In the genomic region with DNA sequence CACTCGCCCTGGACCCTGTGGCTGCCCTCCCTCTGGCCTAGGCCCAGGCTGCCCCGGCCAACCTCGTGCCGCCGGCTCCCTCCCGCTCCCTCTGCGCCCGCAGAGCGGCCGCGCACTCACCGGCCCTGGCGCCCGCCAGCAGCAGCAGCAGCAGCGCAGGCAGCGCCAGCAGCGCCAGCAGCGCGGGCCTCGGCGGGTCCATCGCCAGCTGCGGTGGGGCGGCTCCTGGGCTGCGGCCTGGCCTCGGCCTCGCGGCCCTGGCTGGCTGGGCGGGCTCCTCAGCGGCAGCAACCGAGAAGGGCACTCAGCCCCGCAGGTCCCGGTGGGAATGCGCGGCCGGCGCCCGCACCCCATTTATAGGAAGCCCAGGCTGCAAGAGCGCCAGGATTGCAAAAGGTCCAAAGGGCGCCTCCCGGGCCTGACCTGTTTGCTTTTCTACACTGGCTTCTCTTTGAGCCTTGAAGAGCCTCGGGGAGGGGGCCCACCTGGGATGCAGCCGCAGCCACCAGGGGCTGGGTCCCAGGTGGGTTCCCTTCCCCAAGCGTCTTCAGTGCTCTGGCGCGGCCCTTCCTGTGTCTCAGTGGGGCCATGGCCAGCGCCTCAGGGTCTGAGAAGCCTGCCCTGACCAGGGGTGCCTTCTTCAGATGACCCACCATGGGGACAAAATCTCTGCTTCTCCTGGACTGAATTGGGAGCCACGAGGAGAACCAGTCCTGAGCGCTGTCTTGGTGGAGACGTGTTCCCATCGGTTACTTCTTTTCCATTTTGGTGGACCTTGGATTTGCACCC, we compare ENCODE assay signal across 10 cellular contexts. TPM values are rescaled to one million over a fixed set of nuclear protein-coding genes. Genes with fewer than 3 reads are reported as not detected.
DNase-seq lines count a peak whose midpoint lies in the region; ATAC-seq, FAIRE-seq and TF ChIP-seq lines count a peak whose summit lies in the region.
"Had no signal": no experiment of that assay in that cellular context is flagged by ENCODE, and none has a peak within 500 bp of the region (broad histone marks: within the 10 kb centered on the region; RNA-seq: fewer than 3 reads in every experiment).

A gene with protein sequence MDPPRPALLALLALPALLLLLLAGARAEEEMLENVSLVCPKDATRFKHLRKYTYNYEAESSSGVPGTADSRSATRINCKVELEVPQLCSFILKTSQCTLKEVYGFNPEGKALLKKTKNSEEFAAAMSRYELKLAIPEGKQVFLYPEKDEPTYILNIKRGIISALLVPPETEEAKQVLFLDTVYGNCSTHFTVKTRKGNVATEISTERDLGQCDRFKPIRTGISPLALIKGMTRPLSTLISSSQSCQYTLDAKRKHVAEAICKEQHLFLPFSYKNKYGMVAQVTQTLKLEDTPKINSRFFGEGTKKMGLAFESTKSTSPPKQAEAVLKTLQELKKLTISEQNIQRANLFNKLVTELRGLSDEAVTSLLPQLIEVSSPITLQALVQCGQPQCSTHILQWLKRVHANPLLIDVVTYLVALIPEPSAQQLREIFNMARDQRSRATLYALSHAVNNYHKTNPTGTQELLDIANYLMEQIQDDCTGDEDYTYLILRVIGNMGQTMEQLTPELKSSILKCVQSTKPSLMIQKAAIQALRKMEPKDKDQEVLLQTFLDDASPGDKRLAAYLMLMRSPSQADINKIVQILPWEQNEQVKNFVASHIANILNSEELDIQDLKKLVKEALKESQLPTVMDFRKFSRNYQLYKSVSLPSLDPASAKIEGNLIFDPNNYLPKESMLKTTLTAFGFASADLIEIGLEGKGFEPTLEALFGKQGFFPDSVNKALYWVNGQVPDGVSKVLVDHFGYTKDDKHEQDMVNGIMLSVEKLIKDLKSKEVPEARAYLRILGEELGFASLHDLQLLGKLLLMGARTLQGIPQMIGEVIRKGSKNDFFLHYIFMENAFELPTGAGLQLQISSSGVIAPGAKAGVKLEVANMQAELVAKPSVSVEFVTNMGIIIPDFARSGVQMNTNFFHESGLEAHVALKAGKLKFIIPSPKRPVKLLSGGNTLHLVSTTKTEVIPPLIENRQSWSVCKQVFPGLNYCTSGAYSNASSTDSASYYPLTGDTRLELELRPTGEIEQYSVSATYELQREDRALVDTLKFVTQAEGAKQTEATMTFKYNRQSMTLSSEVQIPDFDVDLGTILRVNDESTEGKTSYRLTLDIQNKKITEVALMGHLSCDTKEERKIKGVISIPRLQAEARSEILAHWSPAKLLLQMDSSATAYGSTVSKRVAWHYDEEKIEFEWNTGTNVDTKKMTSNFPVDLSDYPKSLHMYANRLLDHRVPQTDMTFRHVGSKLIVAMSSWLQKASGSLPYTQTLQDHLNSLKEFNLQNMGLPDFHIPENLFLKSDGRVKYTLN (N-terminal part only) (minus strand): TSS at position 330 of the 789 bp plus-strand sequence. CDS start 128 bp downstream, at position 202.

- peak within 1 kb of the TSS in 5 of 7 donors; percentile 6 to 55 (median 22) for H3K4me3 Mint-ChIP-seq in CD8-positive, alpha-beta memory T cell
- peak within 1 kb of the TSS; percentile 49 for H3K4me3 Mint-ChIP-seq in neural progenitor cell

- H3K9me3 Mint-ChIP-seq in CD8-positive, alpha-beta memory T cell = no peaks in the 10 kb centered on the region
- no peaks in the 10 kb centered on the region for H3K9me3 Mint-ChIP-seq in neural progenitor cell
- H3K9me3 Mint-ChIP-seq: CD4-positive, CD25-positive, alpha-beta regulatory T cell had no signal

- H3K27ac Mint-ChIP-seq in CD8-positive, alpha-beta memory T cell = peak within 1 kb of the TSS in 2 of 8 donors; percentile 36 to 81
- no peak within 1 kb of the TSS for H3K27ac Mint-ChIP-seq in neural progenitor cell
- H3K27ac Mint-ChIP-seq: CD4-positive, CD25-positive, alpha-beta regulatory T cell had no signal

- no peaks in the 10 kb centered on the region for H4K20me1 ChIP-seq in MM.1S (ENCODE audit: insufficient read depth, low read length)
- no peaks in the 10 kb centered on the region for H4K20me1 ChIP-seq in neural progenitor cell (ENCODE audit: low read depth)

- intact Hi-C loops in heart left ventricle (cut with DNase I) (loop anchor here (1.0 to 10.0 kb wide), 9 partner anchors 73 to 382 kb away; no protein-coding TSS in a partner anchor), A673 (cut with micrococcal nuclease; ENCODE audit: unreplicated experiment) (loop anchor here (1.0 to 5.0 kb wide), 3 partner anchors 74 to 273 kb away; no protein-coding TSS in a partner anchor)

- no peak for FAIRE-seq in H54 (lab: Jason Lieb, UNC)

- no peak for DNase-seq in CD8-positive, alpha-beta memory T cell
- DNase-seq in MM.1S (peak; percentile 23), heart left ventricle (peak in 2 of 5 donors; percentile 36 to 61), neural progenitor cell (ENCODE audit: low spot score) (peak; percentile 85), H54 (ENCODE audit: insufficient read length, low spot score) (no peak), A673 (ENCODE audit: low spot score) (no peak), activated gamma-delta T cell treated with Interleukin-2 at 50 U/mL for 16 hours (no peak)
- DNase-seq: CD4-positive, CD25-positive, alpha-beta regulatory T cell; NCI-H774 had no signal

- no peaks in the 10 kb centered on the region for H3K27me3 ChIP-seq in CD8-positive, alpha-beta memory T cell (ENCODE audit: insufficient read depth, low read length, poor library complexity, severe bottlenecking)
- H3K27me3 ChIP-seq in MM.1S (replicated peaks; ENCODE audit: insufficient read depth, low read length) = no peaks in the 10 kb centered on the region
- peaks cover 0 to 17% (median 0%) of the 10 kb centered on the region in 9 donors for H3K27me3 ChIP-seq in heart left ventricle
- H3K27me3 ChIP-seq in neural progenitor cell = peaks cover 19% of the 10 kb centered on the region
- H3K27me3 ChIP-seq in A673 (replicated peaks; ENCODE audit: insufficient read depth, low read depth, low read length, poor library complexity) = peaks cover 89% of the 10 kb centered on the region

- no peaks in the 10 kb centered on the region for H3K4me1 ChIP-seq in CD8-positive, alpha-beta memory T cell (ENCODE audit: insufficient read depth, low read length)
- H3K4me1 ChIP-seq in MM.1S (ENCODE audit: low read length) (no peaks in the 10 kb centered on the region), heart left ventricle (peaks cover 0 to 19% (median 6%) of the 10 kb centered on the region in 12 donors), neural progenitor cell (peaks cover 6% of the 10 kb centered on the region), A673 (ENCODE audit: insufficient read depth, low read length, poor library complexity, severe bottlenecking) (no peaks in the 10 kb centered on the region)

- peaks cover 16 to 30% of the 10 kb centered on the region in 2 donors for H3K27me3 Mint-ChIP-seq in CD8-positive, alpha-beta memory T cell
- peaks cover 4% of the 10 kb centered on the region for H3K27me3 Mint-ChIP-seq in neural progenitor cell (ENCODE audit: insufficient read depth, low read depth)

- 16 to 46% (median 34%) methylated on average over 18 to 51 of the region's 51 CpGs for WGBS in heart left ventricle, 4 donors

- BruUV-seq in A673 (replicated peaks; lab: Mats Ljungman, UMichigan) = no TSS peak

- no peaks in the 10 kb centered on the region for H3K36me3 Mint-ChIP-seq in CD8-positive, alpha-beta memory T cell
- no peaks in the 10 kb centered on the region for H3K36me3 Mint-ChIP-seq in neural progenitor cell
- H3K36me3 Mint-ChIP-seq: CD4-positive, CD25-positive, alpha-beta regulatory T cell had no signal

- TF ChIP-seq POLR2A in heart left ventricle (IDR thresholded peaks at IDR 0.05) = no peak
- no peak for TF ChIP-seq POLR2A in H54 (IDR thresholded peaks at IDR 0.05; ENCODE audit: low read depth, low read length)

- H3K4me1 Mint-ChIP-seq in CD8-positive, alpha-beta memory T cell = peaks cover 3 to 6% (median 5%) of the 10 kb centered on the region in 3 donors
- peaks cover 7% of the 10 kb centered on the region for H3K4me1 Mint-ChIP-seq in neural progenitor cell

- H3K9me3 ChIP-seq in CD8-positive, alpha-beta memory T cell (ENCODE audit: low read length) = no peaks in the 10 kb centered on the region
- H3K9me3 ChIP-seq in MM.1S (replicated peaks; ENCODE audit: insufficient read depth, low read length) = no peaks in the 10 kb centered on the region
- H3K9me3 ChIP-seq in heart left ventricle = no peaks in the 10 kb centered on the region
- H3K9me3 ChIP-seq in neural progenitor cell (ENCODE audit: low read depth) = no peaks in the 10 kb centered on the region
- H3K9me3 ChIP-seq in A673 (ENCODE audit: low read depth, low read length, poor library complexity, severe bottlenecking) = no peaks in the 10 kb centered on the region

- CTCF ChIA-PET in CD8-positive, alpha-beta memory T cell (lab: Charles Lee) = no interaction called here
- CTCF ChIA-PET in A673 (lab: Charles Lee) = interaction anchor here (1.2 kb wide), 1 partner anchor 274 kb away, joined by 6 read pairs; no protein-coding TSS in a partner anchor

- no peaks in the 10 kb centered on the region for H3K9me2 ChIP-seq in MM.1S (replicated peaks; ENCODE audit: insufficient read depth, low read length)

- ATAC-seq in heart left ventricle (peak in 3 of 4 donors; percentile 34 to 54 (median 39)), GM18868 (IDR thresholded peaks at IDR 0.05; ENCODE audit: unreplicated experiment) (no peak)

- no peaks in the 10 kb centered on the region for H3K36me3 ChIP-seq in CD8-positive, alpha-beta memory T cell (ENCODE audit: insufficient read depth, low read length)
- H3K36me3 ChIP-seq in MM.1S (replicated peaks; ENCODE audit: insufficient read depth, low read length) (no peaks in the 10 kb centered on the region), heart left ventricle (no peaks in the 10 kb centered on the region), neural progenitor cell (no peaks in the 10 kb centered on the region), A673 (ENCODE audit: insufficient read depth, low read length, poor library complexity, severe bottlenecking) (no peaks in the 10 kb centered on the region)

- H3K4me3 ChIP-seq in CD8-positive, alpha-beta memory T cell (ENCODE audit: low read length) = no peak within 1 kb of the TSS
- H3K4me3 ChIP-seq in MM.1S (ENCODE audit: low read length) (peak within 1 kb of the TSS; percentile 44), heart left ventricle (peak within 1 kb of the TSS in 9 of 12 donors; percentile 10 to 46 (median 33)), neural progenitor cell (peak within 1 kb of the TSS; percentile 49), A673 (ENCODE audit: low read depth, low read length, poor library complexity, severe bottlenecking) (no peak within 1 kb of the TSS)

- H3F3A ChIP-seq in MM.1S (ENCODE audit: insufficient read depth, low read length) = no peaks in the 10 kb centered on the region
- no peaks in the 10 kb centered on the region for H3F3A ChIP-seq in neural progenitor cell (ENCODE audit: low read depth)

- POLR2A ChIA-PET in CD8-positive, alpha-beta memory T cell (lab: Charles Lee) = no interaction called here
- POLR2A ChIA-PET in A673 (lab: Charles Lee; ENCODE audit: low non-redundant PET) = no interaction called here

- no peaks in the 10 kb centered on the region for H3K79me2 ChIP-seq in MM.1S (ENCODE audit: low read length)
- no peaks in the 10 kb centered on the region for H3K79me2 ChIP-seq in neural progenitor cell (ENCODE audit: low read depth)

- H3K4me2 ChIP-seq in MM.1S (ENCODE audit: low read depth, low read length) (peak within 1 kb of the TSS; percentile 80), neural progenitor cell (peak within 1 kb of the TSS; percentile 87)

- H2AFZ ChIP-seq in MM.1S (ENCODE audit: low read length) (peak within 1 kb of the TSS; percentile 60), neural progenitor cell (replicated peaks) (peak within 1 kb of the TSS; percentile 95)

- no peak within 1 kb of the TSS for H3K27ac ChIP-seq in CD8-positive, alpha-beta memory T cell (ENCODE audit: low read depth, low read length)
- no peak within 1 kb of the TSS for H3K27ac ChIP-seq in MM.1S (ENCODE audit: low read length)
- H3K27ac ChIP-seq in heart left ventricle = peak within 1 kb of the TSS in 5 of 12 donors; percentile 19 to 51 (median 37)
- H3K27ac ChIP-seq in neural progenitor cell = no peak within 1 kb of the TSS
- no peak within 1 kb of the TSS for H3K27ac ChIP-seq in A673 (ENCODE audit: low read depth, low read length, poor library complexity, severe bottlenecking)

- TF ChIP-seq CTCF in MM.1S (IDR thresholded peaks at IDR 0.05; ENCODE audit: low read length) = no peak
- TF ChIP-seq CTCF in heart left ventricle (IDR thresholded peaks at IDR 0.05) = no peak
- no peak for TF ChIP-seq CTCF in neural progenitor cell (IDR thresholded peaks at IDR 0.05)
- TF ChIP-seq CTCF in A673 (conservative IDR thresholded peaks at IDR 0.05; ENCODE audit: low read depth, low read length) = no peak

- H3K9ac ChIP-seq in MM.1S (ENCODE audit: low read length) (no peak within 1 kb of the TSS), neural progenitor cell (no peak within 1 kb of the TSS)

RNA-seq across cellular contexts. Expression of the gene that starts here (rescaled TPM):
- total RNA-seq in CD8-positive, alpha-beta memory T cell = not detected
- not detected for polyA plus RNA-seq in CD8-positive, alpha-beta memory T cell
- 10 to 100 TPM in 6 of 9 donors, 1 to 10 TPM in 3; 4.3 to 55.6 (median 11.9) TPM for total RNA-seq in heart left ventricle
- polyA plus RNA-seq in heart left ventricle = 1 to 10 TPM in 1 of 2 donors, under 1 TPM in 1; 0.72 to 2.3 TPM
- total RNA-seq in neural progenitor cell (ENCODE audit: low replicate concordance) = 0.34 and 0.47 TPM in 2 replicates
- total RNA-seq in A673 (2021) = not detected in 2 replicates
- total RNA-seq: CD4-positive, CD25-positive, alpha-beta regulatory T cell had no signal
- polyA plus RNA-seq: CD4-positive, CD25-positive, alpha-beta regulatory T cell had no signal

Comparison
In these comparisons a context has a peak if more than half of its experiments do, and no peak if none do; other contexts are left out.
1. Peak in DNase-seq, H3K4me3 ChIP-seq and H3K4me2 ChIP-seq in neural progenitor cell; RNA of the gene not detected or under 1 TPM.
2. H3K4me3 ChIP-seq: peak in MM.1S (single experiment) and heart left ventricle (9 of 12); none in CD8-positive, alpha-beta memory T cell (single experiment) and A673 (single experiment).